Comparison of ENCODE assay signal across 20 cellular contexts in the genomic region with DNA sequence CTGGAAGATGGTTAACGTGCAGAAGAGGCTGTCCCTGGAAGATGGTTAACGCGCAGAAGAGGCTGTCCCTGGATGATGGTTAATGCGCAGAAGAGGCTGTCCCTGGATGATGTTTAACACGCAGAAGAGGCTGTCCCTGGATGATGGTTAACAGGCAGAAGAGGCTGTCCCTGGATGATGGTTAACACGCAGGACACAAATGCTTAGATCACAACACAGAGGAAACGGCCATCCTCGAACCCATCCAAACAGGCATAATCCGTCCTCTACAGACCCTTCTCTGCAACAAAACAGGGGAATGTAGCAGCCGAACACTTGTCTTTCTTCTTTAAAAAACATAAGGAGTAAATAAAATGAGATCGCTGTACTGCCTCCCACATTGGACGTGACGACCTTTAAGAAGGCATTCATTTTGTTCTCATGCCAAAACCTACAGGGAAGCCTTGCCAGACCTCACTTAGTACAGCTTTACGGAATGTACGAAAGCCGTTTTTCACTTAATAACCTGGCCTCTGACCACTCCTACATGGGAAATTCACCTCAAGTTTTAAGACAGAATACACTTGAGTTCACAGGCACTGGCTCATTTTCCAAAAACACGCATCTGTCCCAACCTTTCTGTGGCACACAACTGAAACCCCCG.
DNase-seq lines count a peak whose midpoint lies in the region; ATAC-seq and TF ChIP-seq lines count a peak whose summit lies in the region.
"Had no signal": no experiment of that assay in that cellular context is flagged by ENCODE, and none has a peak within 500 bp of the region (broad histone marks: within the 10 kb centered on the region; RNA-seq: fewer than 3 reads in every experiment).

No MANE protein-coding gene starts in this region.

- TF ChIP-seq CTCF in astrocyte of the cerebellum (IDR thresholded peaks at IDR 0.05; ENCODE audit: low read depth, low read length, missing control alignments): no peak
- TF ChIP-seq CTCF in fibroblast of the aortic adventitia (IDR thresholded peaks at IDR 0.05; ENCODE audit: insufficient read depth, low read length): no peak
- TF ChIP-seq CTCF in omental fat pad (IDR thresholded peaks at IDR 0.05): no peak

- H3K4me3 Mint-ChIP-seq in T-helper 2 cell treated with Interferon-gamma antibody and Interleukin-4, amounts not matched to agents 5 μg/mL and 100 μg/mL, for 36 hours: no peak overlapping the region

- ATAC-seq in omental fat pad (ENCODE audit: low FRiP score): peak; percentile 91
- ATAC-seq: A549, GM12878 had no signal

- in situ Hi-C loops in astrocyte of the cerebellum (cut with HindIII; ENCODE audit: low sequenced_read_pairs): no loop called here

- DNase-seq in EH (ENCODE audit: low read depth) (peak; percentile 38), astrocyte of the cerebellum (ENCODE audit: low read depth) (peak; percentile 83), fibroblast of the aortic adventitia (ENCODE audit: low read depth) (peak; percentile 6), omental fat pad (ENCODE audit: low spot score) (no peak), RPMI8226 (no peak), NOMO-1 treated with dmso at 0.1 percent for 144 hours (lab: John Stamatoyannopoulos, UW; ENCODE audit: unreplicated experiment) (no peak), substantia nigra (lab: John Stamatoyannopoulos, UW) (no peak)
- no peak for DNase-seq in T-helper 2 cell treated with Interferon-gamma antibody and Interleukin-4, amounts not matched to agents 5 μg/mL and 100 μg/mL, for 36 hours (ENCODE audit: low spot score)
- DNase-seq: CD8-positive, alpha-beta memory T cell; DMS79; KG1; NCI-H1048; NCI-H1436 treated with DMSO at 0.1 percent for 48 hours; NCI-H2081; NCI-H510A; NCI-H774; SHP77 had no signal

- H3K4me3 ChIP-seq in astrocyte of the cerebellum (ENCODE audit: low read depth, low read length) (no peak overlapping the region), fibroblast of the aortic adventitia (ENCODE audit: low read depth, low read length) (no peak overlapping the region)
- H3K4me3 ChIP-seq: A549; BLaER1 treated with 17β-estradiol and CSF1 and Interleukin-3, amounts not matched to agents 10 nM and 100 nM; GM12878 had no signal

- H3K27ac Mint-ChIP-seq in T-helper 2 cell treated with Interferon-gamma antibody and Interleukin-4, amounts not matched to agents 5 μg/mL and 100 μg/mL, for 36 hours: no peak overlapping the region

- H3K27ac ChIP-seq in substantia nigra (ENCODE audit: low read depth, low read length, poor library complexity, severe bottlenecking): no peak overlapping the region
- H3K27ac ChIP-seq: A549; BLaER1 treated with 17β-estradiol and CSF1 and Interleukin-3, amounts not matched to agents 10 nM and 100 nM had no signal

- peaks cover 9% of the 10 kb centered on the region for H3K9me3 Mint-ChIP-seq in T-helper 2 cell treated with Interferon-gamma antibody and Interleukin-4, amounts not matched to agents 5 μg/mL and 100 μg/mL, for 36 hours

- H3K4me1 Mint-ChIP-seq in T-helper 2 cell treated with Interferon-gamma antibody and Interleukin-4, amounts not matched to agents 5 μg/mL and 100 μg/mL, for 36 hours (ENCODE audit: low read depth): peaks cover 9% of the 10 kb centered on the region

- H3K27me3 Mint-ChIP-seq in T-helper 2 cell treated with Interferon-gamma antibody and Interleukin-4, amounts not matched to agents 5 μg/mL and 100 μg/mL, for 36 hours (ENCODE audit: low read depth): peaks cover 9% of the 10 kb centered on the region

- peaks cover 4% of the 10 kb centered on the region for H3K36me3 Mint-ChIP-seq in T-helper 2 cell treated with Interferon-gamma antibody and Interleukin-4, amounts not matched to agents 5 μg/mL and 100 μg/mL, for 36 hours (ENCODE audit: low read depth)

Comparison
In these comparisons a context has a peak if more than half of its experiments do, and no peak if none do; other contexts are left out.
1. DNase-seq: peak in EH (single experiment), astrocyte of the cerebellum (single experiment) and fibroblast of the aortic adventitia (single experiment); none in omental fat pad (single experiment), T-helper 2 cell treated with Interferon-gamma antibody and Interleukin-4, amounts not matched to agents 5 μg/mL and 100 μg/mL, for 36 hours (single experiment), RPMI8226 (single experiment), NOMO-1 treated with dmso at 0.1 percent for 144 hours (single experiment) and substantia nigra (0 of 49).